In the genomic region with DNA sequence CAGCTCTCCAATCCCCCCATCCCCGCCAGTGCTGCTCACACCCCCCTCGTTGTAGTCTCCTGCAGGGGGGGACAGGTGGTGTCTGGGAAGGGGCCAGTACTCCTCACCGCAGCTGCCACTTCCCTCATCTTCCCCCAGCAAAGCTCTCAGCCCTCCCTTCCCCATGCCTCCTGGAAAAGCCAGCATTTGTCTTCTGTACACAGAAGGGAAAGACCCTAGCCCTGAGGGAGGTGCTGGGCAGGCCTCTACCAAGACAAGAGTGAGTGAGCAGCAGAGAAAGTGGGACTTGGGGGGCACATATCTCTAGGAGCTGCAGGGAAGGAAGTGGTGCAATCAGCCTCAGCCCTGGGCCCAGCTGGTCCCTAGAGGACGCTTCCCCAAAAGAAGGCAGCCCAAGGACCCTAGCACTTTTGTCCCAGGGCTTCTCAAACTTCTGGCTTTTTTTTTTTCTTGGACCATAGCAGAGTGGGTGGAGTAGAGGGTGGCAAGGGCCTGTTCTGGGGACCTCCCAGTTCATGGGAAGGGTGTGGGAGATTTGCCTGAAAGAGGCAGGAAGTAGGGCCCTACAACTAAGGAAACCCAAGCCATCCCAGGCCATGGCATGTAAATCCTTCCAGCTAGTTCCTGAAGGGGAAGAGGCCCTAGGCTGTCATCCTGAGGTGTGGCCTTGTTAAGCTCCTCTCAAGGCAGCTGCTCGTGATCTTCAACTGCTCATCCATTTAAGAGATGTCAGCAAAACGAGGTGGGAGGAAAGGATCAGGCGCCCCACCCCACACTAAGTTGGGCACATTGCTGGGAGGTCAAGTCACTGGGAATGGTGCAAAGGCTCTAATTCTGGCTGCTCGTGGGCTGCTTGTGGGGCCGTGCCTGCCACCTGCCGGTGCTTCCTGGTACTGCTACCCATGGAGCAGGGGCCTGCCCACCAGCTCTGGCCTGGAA, we compare ENCODE assay signal across 7 cellular contexts. TPM values are rescaled to one million over a fixed set of nuclear protein-coding genes. Genes with fewer than 3 reads are reported as not detected.
DNase-seq lines count a peak whose midpoint lies in the region; ATAC-seq and TF ChIP-seq lines count a peak whose summit lies in the region.

No MANE protein-coding gene starts in this region.

- peak; percentile 99 for TF ChIP-seq CTCF in LNCAP (IDR thresholded peaks at IDR 0.05)

- ATAC-seq in T-helper 17 cell (peak; percentile 70), left ventricle myocardium superior (peak; percentile 73), HG02610 (IDR thresholded peaks at IDR 0.05; ENCODE audit: unreplicated experiment) (no peak)

- intact Hi-C loops in left ventricle myocardium superior (cut with micrococcal nuclease), result no loop called here

- peak overlapping the region; percentile 73 for H3K27ac Mint-ChIP-seq in T-helper 17 cell

- H3K4me1 Mint-ChIP-seq in T-helper 17 cell, result peaks cover 17% of the 10 kb centered on the region

- DNase-seq in GF-D8 (lab: John Stamatoyannopoulos, UW) (peak; percentile 84), T-helper 17 cell (peak; percentile 67 to 77 (median 70)), amygdala (lab: John Stamatoyannopoulos, UW) (peak in 37 of 56 donors; percentile 14 to 79 (median 43)), left ventricle myocardium superior (peak; percentile 88), retina (peak; percentile 85)

- H3K27me3 Mint-ChIP-seq in T-helper 17 cell, result no peaks in the 10 kb centered on the region

- peaks cover 7% of the 10 kb centered on the region for H3K36me3 Mint-ChIP-seq in T-helper 17 cell (ENCODE audit: low read depth)

- H3K4me3 Mint-ChIP-seq in T-helper 17 cell, result peak overlapping the region; percentile 50

- H3K9me3 ChIP-seq in T-helper 17 cell (ENCODE audit: control insufficient read depth, low read length, poor library complexity, severe bottlenecking), result no peaks in the 10 kb centered on the region

RNA-seq across cellular contexts. Expression of a gene that starts 12.6 kb away (rescaled TPM):
- total RNA-seq in T-helper 17 cell, result 100 to 1,000 TPM; 166 to 170 TPM
- total RNA-seq in left ventricle myocardium superior, result 4.3 TPM

RNA-seq across cellular contexts. Expression of a gene that starts 27.6 kb away (rescaled TPM):
- total RNA-seq in T-helper 17 cell (10 to 100 TPM; 54.7 to 58.0 TPM), left ventricle myocardium superior (35.7 TPM)

Comparison
In these comparisons a context has a peak if more than half of its experiments do, and no peak if none do; other contexts are left out.
1. RNA of a gene that starts 12.6 kb away (total RNA-seq): 166 to 170 TPM in T-helper 17 cell; 4.3 TPM in left ventricle myocardium superior (single experiment); every median in the first group is over 10 times any median in the second.
2. Peak in every context shown above with its lines, with median percentiles within 50 percentile points of each other: DNase-seq.